ENCODE assay signal across 10 cellular contexts in genomic region chr21:22297575-22297974, GRCh38.
"Had no signal": no experiment of that assay in that cellular context is flagged by ENCODE, and none has a peak within 500 bp of the region (broad histone marks: within the 10 kb centered on the region; RNA-seq: fewer than 3 reads in every experiment).

No MANE protein-coding gene starts in this region.

- H3K9me3 ChIP-seq: HAP-1 had no signal

- H3K4me1 ChIP-seq: HAP-1 had no signal

- H3K27ac ChIP-seq: GM23248, KMS-11 had no signal

- ATAC-seq: HCT116 had no signal

- FAIRE-seq: HTR-8/SVneo had no signal

- H3K4me3 ChIP-seq: GM23248, HAP-1 had no signal

- H2AFZ ChIP-seq: GM23248 had no signal

- H3K9ac ChIP-seq: GM23248, KMS-11 had no signal

- H3K36me3 ChIP-seq: HAP-1 had no signal

- H3K4me3 Mint-ChIP-seq: HFFc6 had no signal

- H3K27ac Mint-ChIP-seq: HFFc6 had no signal

- DNase-seq: GM23248, GOT3, H7, HFFc6, IMR-90, KBM-7 had no signal

- H3K4me2 ChIP-seq: KMS-11 had no signal
